ENCODE assay signal across 14 cellular contexts in genomic region chr12:80033457-80033856, GRCh38.
DNase-seq lines count a peak whose midpoint lies in the region; ATAC-seq and TF ChIP-seq lines count a peak whose summit lies in the region.
"Had no signal": no experiment of that assay in that cellular context is flagged by ENCODE, and none has a peak within 500 bp of the region (broad histone marks: within the 10 kb centered on the region; RNA-seq: fewer than 3 reads in every experiment).

No MANE protein-coding gene starts in this region.

- peak overlapping the region; percentile 40 for H3K27ac ChIP-seq in fibroblast of lung (ENCODE audit: insufficient read depth, low read length)
- H3K27ac ChIP-seq in prostate gland: peak overlapping the region; percentile 2 to 29

- CTCF ChIA-PET in BJ (lab: Yijun Ruan, JAX): no interaction called here

- 50% methylated on average over 2 of the region's 2 CpGs for WGBS in prostate gland

- DNase-seq in BJ (ENCODE audit: low read depth) (peak; percentile 46), RKO (ENCODE audit: low spot score) (peak; percentile 45), fibroblast of lung (ENCODE audit: low read depth in 2 of 2) (peak; percentile 78 to 90), prostate gland (ENCODE audit: low spot score) (no peak), NCI-H510A treated with DMSO at 0.1 percent for 48 hours (lab: John Stamatoyannopoulos, UW) (no peak)
- no peak for DNase-seq in stimulated activated CD4-positive, alpha-beta T cell treated with anti-CD3 and anti-CD28 coated beads, Interleukin-4, amount 100 ng/mL, for 1 hour
- DNase-seq: activated naive CD8-positive, alpha-beta T cell treated with anti-CD3 and anti-CD28 coated beads, Interleukin-2, amount 50 U/mL, for 24 hours; CD8-positive, alpha-beta memory T cell; Karpas-422; mucosa of descending colon; NCI-H526 treated with DMSO at 0.1 percent for 48 hours; substantia nigra had no signal

- intact Hi-C loops in prostate gland (cut with DNase I): no loop called here

- POLR2A ChIA-PET in BJ (lab: Charles Lee): no interaction called here

- H3K4me3 ChIP-seq in BJ (ENCODE audit: low read depth, low read length) (no peak overlapping the region), fibroblast of lung (replicated peaks in 1 of 4; ENCODE audit: control extremely low read depth in 1 of 4, insufficient read depth in 1 of 4, low read depth in 3 of 4, low read length in 4 of 4) (no peak overlapping the region), prostate gland (no peak overlapping the region)
- H3K4me3 ChIP-seq: mucosa of descending colon had no signal

- H3K36me3 ChIP-seq in BJ (ENCODE audit: control insufficient read depth, insufficient read depth, low read length) (no peaks in the 10 kb centered on the region), fibroblast of lung (ENCODE audit: control insufficient read depth, insufficient read depth, low read length) (no peaks in the 10 kb centered on the region), prostate gland (no peaks in the 10 kb centered on the region)

- H3K79me2 ChIP-seq in fibroblast of lung (ENCODE audit: control insufficient read depth, insufficient read depth, low read length): no peaks in the 10 kb centered on the region

- H2AFZ ChIP-seq in fibroblast of lung (ENCODE audit: low read length): peak overlapping the region; percentile 50

- ATAC-seq in GM21360 (IDR thresholded peaks at IDR 0.05; ENCODE audit: unreplicated experiment) (no peak), HG03196 (IDR thresholded peaks at IDR 0.05; ENCODE audit: unreplicated experiment) (no peak)
- ATAC-seq: activated naive CD8-positive, alpha-beta T cell treated with anti-CD3 and anti-CD28 coated beads, Interleukin-2, amount 50 U/mL, for 24 hours; mucosa of descending colon had no signal

- TF ChIP-seq POLR2A in prostate gland (IDR thresholded peaks at IDR 0.05): no peak

- H3K4me1 ChIP-seq in fibroblast of lung (ENCODE audit: control insufficient read depth, extremely low read depth, insufficient read depth, low read length) (no peaks in the 10 kb centered on the region), prostate gland (replicated peaks) (peaks cover 3% of the 10 kb centered on the region)

- H4K20me1 ChIP-seq in fibroblast of lung (ENCODE audit: control insufficient read depth, extremely low read depth, insufficient read depth, low read length): no peaks in the 10 kb centered on the region

- H3K9ac ChIP-seq in fibroblast of lung (ENCODE audit: insufficient read depth, low read length): no peak overlapping the region

- H3K27me3 ChIP-seq in BJ (ENCODE audit: control insufficient read depth, insufficient read depth, low read length): no peaks in the 10 kb centered on the region
- no peaks in the 10 kb centered on the region for H3K27me3 ChIP-seq in fibroblast of lung (ENCODE audit: control insufficient read depth, insufficient read depth, low read length)
- H3K27me3 ChIP-seq in prostate gland (replicated peaks; ENCODE audit: insufficient read depth): no peaks in the 10 kb centered on the region

- TF ChIP-seq CTCF in BJ (IDR thresholded peaks at IDR 0.05; ENCODE audit: insufficient read depth, low read depth, low read length) (no peak), fibroblast of lung (conservative IDR thresholded peaks at IDR 0.05 in 1 of 2, IDR thresholded peaks at IDR 0.05 in 1 of 2; ENCODE audit: low read depth in 1 of 2, low read length in 2 of 2) (no peak), prostate gland (IDR thresholded peaks at IDR 0.05) (no peak)

- H3K9me3 ChIP-seq in fibroblast of lung (ENCODE audit: control insufficient read depth, insufficient read depth, low read depth, low read length): no peaks in the 10 kb centered on the region
- H3K9me3 ChIP-seq in prostate gland: no peaks in the 10 kb centered on the region
- H3K9me3 ChIP-seq: mucosa of descending colon had no signal

- H3K4me2 ChIP-seq in fibroblast of lung (ENCODE audit: extremely low read depth, insufficient read depth, low read length): peak overlapping the region; percentile 54

Comparison
In these comparisons a context has a peak if more than half of its experiments do, and no peak if none do; other contexts are left out.
1. DNase-seq: peak in BJ (single experiment), RKO (single experiment) and fibroblast of lung (2 of 2); none in prostate gland (single experiment), NCI-H510A treated with DMSO at 0.1 percent for 48 hours (single experiment) and stimulated activated CD4-positive, alpha-beta T cell treated with anti-CD3 and anti-CD28 coated beads, Interleukin-4, amount 100 ng/mL, for 1 hour (single experiment).